In genomic region chr2:141611981-141612380, GRCh38 we compare ENCODE assay signal across 14 cellular contexts.
DNase-seq lines count a peak whose midpoint lies in the region; ATAC-seq and TF ChIP-seq lines count a peak whose summit lies in the region.
"Had no signal": no experiment of that assay in that cellular context is flagged by ENCODE, and none has a peak within 500 bp of the region (broad histone marks: within the 10 kb centered on the region; RNA-seq: fewer than 3 reads in every experiment).

No MANE protein-coding gene starts in this region.

- H3F3A ChIP-seq in GM23248 (ENCODE audit: insufficient read depth), result no peaks in the 10 kb centered on the region

- peaks cover 13% of the 10 kb centered on the region for H3K9me3 Mint-ChIP-seq in stimulated activated effector memory CD8-positive, alpha-beta T cell treated with anti-CD3 and anti-CD28 coated beads, Interleukin-12 subunit alpha, Interleukin-12 subunit beta, amount 100 ng/mL, for 72 hours
- H3K9me3 Mint-ChIP-seq: dendritic cell treated with granulocyte-macrophage colony-stimulating factor and Interleukin-4, amounts not matched to agents 40 ng/mL and 50 ng/mL, for 4 days; naive B cell had no signal

- in situ Hi-C loops in GM23248 (cut with MboI), result no loop called here

- H3K27ac ChIP-seq in GM23248, result no peak overlapping the region
- peak overlapping the region; percentile 23 for H3K27ac ChIP-seq in epithelial cell of prostate
- H3K27ac ChIP-seq in substantia nigra (ENCODE audit: low read depth, low read length, poor library complexity, severe bottlenecking), result no peak overlapping the region
- H3K27ac ChIP-seq: esophagus squamous epithelium, prostate gland, SJSA1 had no signal

- no peaks in the 10 kb centered on the region for H3K9me3 ChIP-seq in GM23248 (ENCODE audit: low read depth)
- H3K9me3 ChIP-seq in neuron (ENCODE audit: low read length), result no peaks in the 10 kb centered on the region
- H3K9me3 ChIP-seq: esophagus squamous epithelium, prostate gland, SJSA1 had no signal

- H3K4me3 ChIP-seq in GM23248, result no peak overlapping the region
- no peak overlapping the region for H3K4me3 ChIP-seq in neuron (ENCODE audit: low read length)
- H3K4me3 ChIP-seq: esophagus squamous epithelium, prostate gland, SJSA1 had no signal

- WGBS in GM23248 (ENCODE audit: low coverage in 1 of 2, low lambda C conversion rate in 2 of 2, missing lambda C conversion rate in 2 of 2), 2 experiments, result 57 to 64% methylated on average over 1 of the region's 1 CpG

- H3K27me3 ChIP-seq in GM23248 (replicated peaks; ENCODE audit: insufficient read depth) (no peaks in the 10 kb centered on the region), neuron (ENCODE audit: insufficient read depth, low read length) (no peaks in the 10 kb centered on the region)
- H3K27me3 ChIP-seq: esophagus squamous epithelium, SJSA1 had no signal

- H3K4me1 ChIP-seq in GM23248 (ENCODE audit: insufficient read depth) (no peaks in the 10 kb centered on the region), neuron (ENCODE audit: insufficient read depth, low read length) (peaks cover 12% of the 10 kb centered on the region)
- H3K4me1 ChIP-seq: esophagus squamous epithelium, prostate gland, SJSA1 had no signal

- H3K4me2 ChIP-seq in GM23248 (ENCODE audit: unreplicated experiment), result no peak overlapping the region

- H2AFZ ChIP-seq in GM23248, result no peak overlapping the region
- peak overlapping the region; percentile 22 for H2AFZ ChIP-seq in neuron (ENCODE audit: low read depth, low read length)

- H3K9ac ChIP-seq in GM23248, result no peak overlapping the region

- H3K79me2 ChIP-seq in GM23248 (ENCODE audit: insufficient read depth), result no peaks in the 10 kb centered on the region

- H3K4me3 Mint-ChIP-seq in stimulated activated effector memory CD8-positive, alpha-beta T cell treated with anti-CD3 and anti-CD28 coated beads, Interleukin-12 subunit alpha, Interleukin-12 subunit beta, amount 100 ng/mL, for 72 hours, result no peak overlapping the region
- H3K4me3 Mint-ChIP-seq: activated CD4-positive, alpha-beta memory T cell treated with anti-CD3 and anti-CD28 coated beads for 36 hours; dendritic cell treated with granulocyte-macrophage colony-stimulating factor and Interleukin-4, amounts not matched to agents 40 ng/mL and 50 ng/mL, for 4 days; naive B cell had no signal

- no peaks in the 10 kb centered on the region for H4K20me1 ChIP-seq in GM23248 (ENCODE audit: insufficient read depth)

- H3K4me1 Mint-ChIP-seq in stimulated activated effector memory CD8-positive, alpha-beta T cell treated with anti-CD3 and anti-CD28 coated beads, Interleukin-12 subunit alpha, Interleukin-12 subunit beta, amount 100 ng/mL, for 72 hours, result no peaks in the 10 kb centered on the region

- H3K36me3 Mint-ChIP-seq in stimulated activated effector memory CD8-positive, alpha-beta T cell treated with anti-CD3 and anti-CD28 coated beads, Interleukin-12 subunit alpha, Interleukin-12 subunit beta, amount 100 ng/mL, for 72 hours, result no peaks in the 10 kb centered on the region
- H3K36me3 Mint-ChIP-seq: activated CD4-positive, alpha-beta memory T cell treated with anti-CD3 and anti-CD28 coated beads for 36 hours; naive B cell had no signal

- no peaks in the 10 kb centered on the region for H3K36me3 ChIP-seq in GM23248 (ENCODE audit: low read depth)
- no peaks in the 10 kb centered on the region for H3K36me3 ChIP-seq in neuron (ENCODE audit: insufficient read depth, low read length)
- H3K36me3 ChIP-seq: esophagus squamous epithelium, prostate gland, SJSA1 had no signal

- H3K9me2 ChIP-seq in GM23248 (ENCODE audit: insufficient read depth), result no peaks in the 10 kb centered on the region

- no peak for ATAC-seq in stimulated activated effector memory CD8-positive, alpha-beta T cell treated with anti-CD3 and anti-CD28 coated beads, Interleukin-12 subunit alpha, Interleukin-12 subunit beta, amount 100 ng/mL, for 72 hours

- DNase-seq in GM23248, result peak; percentile 29
- no peak for DNase-seq in epithelial cell of prostate (ENCODE audit: low read depth, low spot score)
- DNase-seq in SKM-1 treated with dmso at 0.1 percent for 144 hours (lab: John Stamatoyannopoulos, UW; ENCODE audit: unreplicated experiment), result no peak
- DNase-seq in substantia nigra (lab: John Stamatoyannopoulos, UW), result no peak
- no peak for DNase-seq in SK-N-DZ (ENCODE audit: low spot score)
- no peak for DNase-seq in stimulated activated effector memory CD8-positive, alpha-beta T cell treated with anti-CD3 and anti-CD28 coated beads, Interleukin-12 subunit alpha, Interleukin-12 subunit beta, amount 100 ng/mL, for 72 hours (ENCODE audit: low spot score in 2 of 2)
- DNase-seq: activated CD4-positive, alpha-beta memory T cell treated with anti-CD3 and anti-CD28 coated beads for 36 hours; esophagus squamous epithelium; naive B cell had no signal

- H3K27ac Mint-ChIP-seq in stimulated activated effector memory CD8-positive, alpha-beta T cell treated with anti-CD3 and anti-CD28 coated beads, Interleukin-12 subunit alpha, Interleukin-12 subunit beta, amount 100 ng/mL, for 72 hours, result no peak overlapping the region
- H3K27ac Mint-ChIP-seq: activated CD4-positive, alpha-beta memory T cell treated with anti-CD3 and anti-CD28 coated beads for 36 hours; dendritic cell treated with granulocyte-macrophage colony-stimulating factor and Interleukin-4, amounts not matched to agents 40 ng/mL and 50 ng/mL, for 4 days; naive B cell had no signal

TF ChIP-seq in PFSK-1, 5 proteins besides CTCF, POLR2A, EP300 and RAD21:
- no peak for TF ChIP-seq SIN3A (IDR thresholded peaks at IDR 0.05; ENCODE audit: borderline replicate concordance, insufficient read depth, low read length)
- peak; percentile 34; the same call in 1 of the 2 replicates for TF ChIP-seq TAF1 (IDR thresholded peaks at IDR 0.05; ENCODE audit: borderline replicate concordance, insufficient read depth, low read length)
